ENCODE assay signal across 24 cellular contexts in the genomic region with DNA sequence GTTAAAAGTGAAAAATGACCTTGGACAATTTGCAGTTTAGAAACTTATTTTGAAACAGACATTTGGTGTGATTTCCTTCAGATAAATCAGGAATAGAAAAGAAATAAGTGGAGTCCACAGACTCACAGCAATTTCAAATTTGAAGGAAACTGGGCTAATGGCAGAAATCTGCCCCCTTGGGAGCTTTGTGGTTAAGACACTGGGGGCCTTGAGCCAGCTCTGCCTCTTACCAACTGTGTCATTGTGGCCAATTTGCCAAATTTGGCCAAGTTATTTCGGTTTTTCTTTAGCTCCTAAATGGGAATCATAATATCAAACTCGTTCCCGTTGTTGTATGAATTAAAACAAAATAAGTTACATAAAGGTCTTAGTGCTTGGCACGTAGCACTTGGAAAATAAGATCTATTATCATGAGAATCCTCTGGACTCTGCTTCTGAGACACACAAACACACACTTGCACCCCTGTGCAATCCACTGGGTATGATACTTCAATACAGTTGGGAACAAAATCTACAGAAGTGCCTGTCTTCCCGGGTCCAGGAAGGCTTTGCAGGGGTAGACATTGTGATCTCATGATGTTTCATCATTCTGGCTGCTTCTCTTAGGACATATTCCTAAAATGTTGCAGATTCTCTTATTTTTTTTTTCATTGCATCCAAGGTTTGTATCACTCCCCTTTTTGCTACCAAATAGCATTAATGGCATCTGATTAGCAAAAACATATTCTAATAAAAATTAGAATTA. TPM values are rescaled to one million over a fixed set of nuclear protein-coding genes. Genes with fewer than 3 reads are reported as not detected.
A peak's percentile ranks its signal among the peaks of the same experiment; 100 is the strongest.
DNase-seq lines count a peak whose midpoint lies in the region; ATAC-seq and TF ChIP-seq lines count a peak whose summit lies in the region.
"Had no signal": no experiment of that assay in that cellular context is flagged by ENCODE, and none has a peak within 500 bp of the region (broad histone marks: within the 10 kb centered on the region; RNA-seq: fewer than 3 reads in every experiment).

No MANE protein-coding gene starts in this region.

- ATAC-seq in left cardiac atrium (peak; percentile 27 to 59), HG03460 (IDR thresholded peaks at IDR 0.05; ENCODE audit: unreplicated experiment) (no peak)
- ATAC-seq: activated CD4-positive, alpha-beta T cell treated with anti-CD3 and anti-CD28 coated beads for 36 hours; upper lobe of right lung had no signal

- intact Hi-C loops in left cardiac atrium (cut with DNase I) = no loop called here

- H3K27ac Mint-ChIP-seq in chondrocyte (ENCODE audit: unreplicated experiment) (peak overlapping the region; percentile 65), neural progenitor cell (no peak overlapping the region)
- no peak overlapping the region for H3K27ac Mint-ChIP-seq in activated CD4-positive, alpha-beta memory T cell treated with anti-CD3 and anti-CD28 coated beads, Interleukin-2, amount 10 ng/mL, durations not matched to agents 7 days and 5 days
- H3K27ac Mint-ChIP-seq: activated CD4-positive, alpha-beta T cell treated with anti-CD3 and anti-CD28 coated beads for 36 hours; stimulated activated naive CD8-positive, alpha-beta T cell treated with anti-CD3 and anti-CD28 coated beads, Interleukin-15, Interleukin-2, amounts not matched to agents 100 ng/mL and 50 ng/mL, for 24 hours had no signal

- no peak overlapping the region for H3K4me3 ChIP-seq in right atrium auricular region
- no peak overlapping the region for H3K4me3 ChIP-seq in neural progenitor cell
- H3K4me3 ChIP-seq: heart left ventricle, sigmoid colon, upper lobe of right lung had no signal

- no peaks in the 10 kb centered on the region for H3K27me3 Mint-ChIP-seq in chondrocyte (ENCODE audit: low read depth)
- peaks cover 2% of the 10 kb centered on the region for H3K27me3 Mint-ChIP-seq in neural progenitor cell (ENCODE audit: insufficient read depth, low read depth)
- peaks cover 4% of the 10 kb centered on the region for H3K27me3 Mint-ChIP-seq in activated CD4-positive, alpha-beta memory T cell treated with anti-CD3 and anti-CD28 coated beads, Interleukin-2, amount 10 ng/mL, durations not matched to agents 7 days and 5 days

- H3K4me3 Mint-ChIP-seq in chondrocyte (ENCODE audit: unreplicated experiment) (no peak overlapping the region), neural progenitor cell (no peak overlapping the region)
- no peak overlapping the region for H3K4me3 Mint-ChIP-seq in activated CD4-positive, alpha-beta memory T cell treated with anti-CD3 and anti-CD28 coated beads, Interleukin-2, amount 10 ng/mL, durations not matched to agents 7 days and 5 days
- H3K4me3 Mint-ChIP-seq: activated CD4-positive, alpha-beta T cell treated with anti-CD3 and anti-CD28 coated beads for 36 hours; CD14-positive monocyte; H9; stimulated activated naive CD8-positive, alpha-beta T cell treated with anti-CD3 and anti-CD28 coated beads, Interleukin-15, Interleukin-2, amounts not matched to agents 100 ng/mL and 50 ng/mL, for 24 hours had no signal

- no peaks in the 10 kb centered on the region for H3K9me3 ChIP-seq in right atrium auricular region
- no peaks in the 10 kb centered on the region for H3K9me3 ChIP-seq in neural progenitor cell (ENCODE audit: low read depth)
- H3K9me3 ChIP-seq: heart left ventricle, sigmoid colon, upper lobe of right lung had no signal

- CTCF ChIA-PET in activated CD4-positive, alpha-beta memory T cell treated with anti-CD3 and anti-CD28 coated beads, Interleukin-2, amount 10 ng/mL, durations not matched to agents 7 days and 5 days (lab: Charles Lee) = interaction anchor here (0.6 kb wide), 1 partner anchor 358 kb away, joined by 3 read pairs; no protein-coding TSS in a partner anchor

- peak; percentile 20 for DNase-seq in left cardiac atrium
- DNase-seq in right atrium auricular region (ENCODE audit: low spot score) = no peak
- no peak for DNase-seq in chondrocyte (ENCODE audit: low spot score)
- DNase-seq in neural progenitor cell (ENCODE audit: low spot score) = no peak
- no peak for DNase-seq in NCI-H187 treated with DMSO at 0.1 percent for 48 hours (lab: John Stamatoyannopoulos, UW)
- no peak for DNase-seq in activated CD4-positive, alpha-beta memory T cell treated with anti-CD3 and anti-CD28 coated beads, Interleukin-2, amount 10 ng/mL, durations not matched to agents 7 days and 5 days
- no peak for DNase-seq in cerebellar cortex (ENCODE audit: low spot score)
- DNase-seq: activated CD4-positive, alpha-beta T cell treated with anti-CD3 and anti-CD28 coated beads for 36 hours; activated gamma-delta T cell; cerebellar nuclear complex; effector CD8-positive, alpha-beta T cell; H9; NCI-H2029 treated with DMSO at 0.1 percent for 48 hours; sigmoid colon; upper lobe of right lung had no signal

- H2AFZ ChIP-seq in neural progenitor cell (replicated peaks) = no peak overlapping the region

- H3K27me3 ChIP-seq in right atrium auricular region = no peaks in the 10 kb centered on the region
- peaks cover 14% of the 10 kb centered on the region for H3K27me3 ChIP-seq in neural progenitor cell
- H3K27me3 ChIP-seq: heart left ventricle had no signal

- no peaks in the 10 kb centered on the region for H4K20me1 ChIP-seq in neural progenitor cell (ENCODE audit: low read depth)

- no peaks in the 10 kb centered on the region for H3K79me2 ChIP-seq in neural progenitor cell (ENCODE audit: low read depth)

- H3K9ac ChIP-seq in neural progenitor cell = no peak overlapping the region

- TF ChIP-seq CTCF in right atrium auricular region (IDR thresholded peaks at IDR 0.05) = no peak
- no peak for TF ChIP-seq CTCF in chondrocyte (IDR thresholded peaks at IDR 0.05)
- TF ChIP-seq CTCF in neural progenitor cell (IDR thresholded peaks at IDR 0.05) = peak; percentile 4

- peaks cover 10% of the 10 kb centered on the region for H3K4me1 Mint-ChIP-seq in chondrocyte (ENCODE audit: low read depth)
- H3K4me1 Mint-ChIP-seq in neural progenitor cell = no peaks in the 10 kb centered on the region
- peaks cover 1% of the 10 kb centered on the region for H3K4me1 Mint-ChIP-seq in activated CD4-positive, alpha-beta memory T cell treated with anti-CD3 and anti-CD28 coated beads, Interleukin-2, amount 10 ng/mL, durations not matched to agents 7 days and 5 days

- POLR2A ChIA-PET in activated CD4-positive, alpha-beta memory T cell treated with anti-CD3 and anti-CD28 coated beads, Interleukin-2, amount 10 ng/mL, durations not matched to agents 7 days and 5 days (lab: Charles Lee) = no interaction called here

- H3K9me3 Mint-ChIP-seq in chondrocyte (ENCODE audit: low read depth) = no peaks in the 10 kb centered on the region
- no peaks in the 10 kb centered on the region for H3K9me3 Mint-ChIP-seq in neural progenitor cell
- H3K9me3 Mint-ChIP-seq in activated CD4-positive, alpha-beta memory T cell treated with anti-CD3 and anti-CD28 coated beads, Interleukin-2, amount 10 ng/mL, durations not matched to agents 7 days and 5 days = no peaks in the 10 kb centered on the region
- H3K9me3 Mint-ChIP-seq: H9; stimulated activated naive CD8-positive, alpha-beta T cell treated with anti-CD3 and anti-CD28 coated beads, Interleukin-15, Interleukin-2, amounts not matched to agents 100 ng/mL and 50 ng/mL, for 24 hours had no signal

- H3F3A ChIP-seq in neural progenitor cell (ENCODE audit: low read depth) = no peaks in the 10 kb centered on the region

- H3K4me2 ChIP-seq in neural progenitor cell = no peak overlapping the region

- H3K27ac ChIP-seq in right atrium auricular region (peak overlapping the region in 1 of 2 donors; percentile 47), neural progenitor cell (no peak overlapping the region)
- H3K27ac ChIP-seq: RWPE1, sigmoid colon, upper lobe of right lung had no signal

- H3K36me3 ChIP-seq in right atrium auricular region = no peaks in the 10 kb centered on the region
- H3K36me3 ChIP-seq in neural progenitor cell = no peaks in the 10 kb centered on the region
- H3K36me3 ChIP-seq: heart left ventricle, sigmoid colon, upper lobe of right lung had no signal

- H3K4me1 ChIP-seq in right atrium auricular region (peaks cover 0 to 10% of the 10 kb centered on the region in 2 donors), neural progenitor cell (no peaks in the 10 kb centered on the region)
- H3K4me1 ChIP-seq: upper lobe of right lung had no signal

- H3K36me3 Mint-ChIP-seq in chondrocyte (ENCODE audit: low read depth) (no peaks in the 10 kb centered on the region), neural progenitor cell (no peaks in the 10 kb centered on the region)
- H3K36me3 Mint-ChIP-seq in activated CD4-positive, alpha-beta memory T cell treated with anti-CD3 and anti-CD28 coated beads, Interleukin-2, amount 10 ng/mL, durations not matched to agents 7 days and 5 days (ENCODE audit: low read depth) = no peaks in the 10 kb centered on the region
- H3K36me3 Mint-ChIP-seq: CD14-positive monocyte had no signal

RNA-seq across cellular contexts. Expression of gene ARMC3, which starts 4.9 kb away (rescaled TPM):
- total RNA-seq in left cardiac atrium (not detected), right atrium auricular region (not detected), chondrocyte (0.27 to 0.28 TPM in 2 of 3 replicates, not detected in the other), neural progenitor cell (ENCODE audit: low replicate concordance) (0.46 and 14.6 TPM in 2 replicates)
- not detected for total RNA-seq in activated CD4-positive, alpha-beta memory T cell treated with anti-CD3 and anti-CD28 coated beads, Interleukin-2, amount 10 ng/mL, durations not matched to agents 7 days and 5 days
- total RNA-seq: activated CD4-positive, alpha-beta T cell treated with anti-CD3 and anti-CD28 coated beads for 36 hours; fibroblast of lung; heart left ventricle; IMR-90; lower leg skin; osteocyte; sigmoid colon; upper lobe of right lung had no signal
